In the genomic region with DNA sequence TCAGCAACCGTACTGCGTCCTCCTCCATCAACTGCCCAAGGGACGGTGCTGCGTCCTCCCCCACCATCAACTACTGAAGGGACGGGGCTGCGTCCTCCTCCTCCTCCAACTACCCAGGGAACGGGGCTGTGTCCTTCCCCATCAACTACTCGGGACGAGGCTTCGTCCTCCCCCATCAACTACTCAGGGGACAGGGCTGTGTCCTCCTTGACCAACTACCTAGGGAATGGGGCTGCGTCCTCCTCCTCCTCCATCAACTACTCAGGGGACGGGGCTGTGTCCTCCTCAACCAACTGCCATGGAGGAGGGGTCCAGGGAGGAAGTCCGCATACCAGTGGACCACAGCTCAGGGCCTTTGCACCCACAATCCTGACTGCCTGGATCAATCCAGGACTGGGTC, we compare ENCODE assay signal across 1 cellular context.
TF ChIP-seq lines count a peak whose summit lies in the region.

No MANE protein-coding gene starts in this region.

TF ChIP-seq in IMR-90, 13 proteins besides CTCF, POLR2A, EP300 and RAD21:
- no peak for TF ChIP-seq NFE2L2 (IDR thresholded peaks at IDR 0.05; ENCODE audit: low read depth, low read length)
- no peak for TF ChIP-seq CHD1 (IDR thresholded peaks at IDR 0.05; ENCODE audit: low read depth, low read length)
- TF ChIP-seq MXI1 (IDR thresholded peaks at IDR 0.05; ENCODE audit: borderline replicate concordance, low read depth, low read length): no peak
- TF ChIP-seq MAFK (IDR thresholded peaks at IDR 0.05; ENCODE audit: low read depth, low read length): no peak
